ENCODE assay signal across 9 cellular contexts in the genomic region with DNA sequence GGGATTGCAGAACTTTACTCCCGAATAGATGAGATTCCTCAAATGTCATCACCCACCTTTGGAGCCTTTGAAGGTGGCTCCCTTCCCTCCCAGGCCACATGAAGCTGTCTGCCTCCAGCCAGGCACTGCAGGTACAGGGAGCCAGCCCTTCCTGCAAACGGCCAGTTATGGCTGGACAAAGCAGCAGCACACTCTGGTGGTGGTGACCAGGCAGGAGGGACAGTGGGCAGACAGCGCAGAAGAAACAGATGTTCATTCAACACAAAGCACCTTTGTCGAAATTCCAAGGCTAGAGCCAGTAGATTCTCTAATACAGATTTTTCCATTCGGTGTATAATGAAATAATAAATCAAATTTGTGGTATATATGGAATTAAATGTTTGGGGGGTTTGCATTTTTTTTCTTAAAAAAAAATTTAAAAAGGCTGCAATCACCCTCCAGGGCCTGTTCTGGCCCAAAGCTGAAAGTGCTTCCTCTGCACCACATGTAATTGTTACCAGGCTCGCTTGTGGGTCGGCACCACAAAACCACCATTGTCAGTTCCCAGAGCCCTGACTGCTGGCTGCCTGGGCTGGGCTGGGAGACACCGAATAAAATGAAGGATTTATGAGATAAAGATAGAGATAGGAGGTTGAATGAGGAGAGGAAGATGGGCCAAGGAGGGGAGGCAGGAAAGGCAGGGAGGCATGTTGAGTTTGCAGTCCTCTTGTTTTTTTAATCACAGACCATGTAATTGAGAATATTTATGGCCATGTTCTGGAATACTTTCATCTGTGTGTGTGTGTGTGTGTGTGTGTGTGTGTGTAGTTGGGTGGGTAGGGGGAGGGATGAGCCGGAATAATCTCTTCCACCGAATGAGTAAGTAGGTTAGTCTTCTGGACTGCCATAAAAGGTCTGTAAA. TPM values are rescaled to one million over a fixed set of nuclear protein-coding genes. Genes with fewer than 3 reads are reported as not detected.
DNase-seq lines count a peak whose midpoint lies in the region; TF ChIP-seq lines count a peak whose summit lies in the region.
"Had no signal": no experiment of that assay in that cellular context is flagged by ENCODE, and none has a peak within 500 bp of the region (broad histone marks: within the 10 kb centered on the region; RNA-seq: fewer than 3 reads in every experiment).

No MANE protein-coding gene starts in this region.

- H3K9me3 Mint-ChIP-seq in brain: no peaks in the 10 kb centered on the region

- no TSS peak for BruUV-seq in OCI-LY7 (replicated peaks; lab: Mats Ljungman, UMichigan)

- 55 to 75% (median 73%) methylated on average over 10 of the region's 10 CpGs for WGBS in stomach, 5 donors

- H3K9me2 ChIP-seq in OCI-LY7 (ENCODE audit: insufficient read depth, low read length): no peaks in the 10 kb centered on the region

- no peak overlapping the region for H2AFZ ChIP-seq in OCI-LY7 (ENCODE audit: low read length)

- H3K4me3 ChIP-seq in HUES48 (ENCODE audit: low read depth, low read length): no peak overlapping the region
- H3K4me3 ChIP-seq in stomach: no peak overlapping the region
- no peak overlapping the region for H3K4me3 ChIP-seq in OCI-LY7 (ENCODE audit: low read depth, low read length, poor library complexity, severe bottlenecking)

- H3K27me3 ChIP-seq in HUES48 (ENCODE audit: control insufficient read depth, insufficient read depth, low read length) (no peaks in the 10 kb centered on the region), stomach (no peaks in the 10 kb centered on the region)

- no peaks in the 10 kb centered on the region for H4K20me1 ChIP-seq in OCI-LY7 (ENCODE audit: insufficient read depth, low read length)

- H3K9ac ChIP-seq in HUES48 (ENCODE audit: low read depth, low read length): no peak overlapping the region

- peaks cover 22% of the 10 kb centered on the region for H3K36me3 Mint-ChIP-seq in brain

- peaks cover 69% of the 10 kb centered on the region for H3K4me1 ChIP-seq in HUES48 (ENCODE audit: control insufficient read depth, insufficient read depth, low read length)
- H3K4me1 ChIP-seq in stomach: peaks cover 12 to 96% (median 50%) of the 10 kb centered on the region in 4 donors
- H3K4me1 ChIP-seq in OCI-LY7 (ENCODE audit: insufficient read depth, low read length, poor library complexity, severe bottlenecking): peaks cover 20% of the 10 kb centered on the region

- no peak for TF ChIP-seq POLR2A in stomach (IDR thresholded peaks at IDR 0.05)

- POLR2A ChIA-PET in OCI-LY7 (lab: Charles Lee): interaction anchor here (1.1 kb wide), 1 partner anchor 10 kb away, joined by 5 read pairs; no protein-coding TSS in a partner anchor

- H3K36me3 ChIP-seq in HUES48 (ENCODE audit: control insufficient read depth, insufficient read depth, low read length): peaks cover 4% of the 10 kb centered on the region; the same call in 1 of the 2 replicates
- peaks cover 0 to 24% (median 8%) of the 10 kb centered on the region in 4 donors for H3K36me3 ChIP-seq in stomach
- H3K36me3 ChIP-seq in OCI-LY7 (ENCODE audit: insufficient read depth, low read length): no peaks in the 10 kb centered on the region

- H3K4me2 ChIP-seq in OCI-LY7 (ENCODE audit: low read length): no peak overlapping the region

- TF ChIP-seq CTCF in brain (conservative IDR thresholded peaks at IDR 0.05): peak; percentile 32 to 50
- peak in 1 of 7 experiments; percentile 10 for TF ChIP-seq CTCF in stomach (IDR thresholded peaks at IDR 0.05)
- TF ChIP-seq CTCF in OCI-LY7 (conservative IDR thresholded peaks at IDR 0.05; ENCODE audit: low read length): no peak

- H3K9me3 ChIP-seq in HUES48 (ENCODE audit: control insufficient read depth, insufficient read depth, low read length): no peaks in the 10 kb centered on the region
- H3K9me3 ChIP-seq in stomach: no peaks in the 10 kb centered on the region
- no peaks in the 10 kb centered on the region for H3K9me3 ChIP-seq in OCI-LY7 (ENCODE audit: low read length)

- peak; percentile 82 for DNase-seq in left kidney (ENCODE audit: low read depth, low spot score)
- DNase-seq in stomach: no peak
- DNase-seq in OCI-LY7 (ENCODE audit: low spot score): no peak
- no peak for DNase-seq in T1000 (lab: John Stamatoyannopoulos, UW)
- DNase-seq in ecto neural progenitor cell (ENCODE audit: low spot score): no peak
- DNase-seq: activated CD4-positive, CD25-positive, alpha-beta regulatory T cell; aorta had no signal

- peaks cover 80% of the 10 kb centered on the region for H3K4me1 Mint-ChIP-seq in brain

- H3K27ac ChIP-seq in HUES48 (ENCODE audit: low read depth, low read length): peak overlapping the region; percentile 48
- H3K27ac ChIP-seq in stomach: peak overlapping the region in 4 of 5 donors; percentile 56 to 87 (median 62)
- H3K27ac ChIP-seq in OCI-LY7 (ENCODE audit: low read depth, low read length, poor library complexity, severe bottlenecking): no peak overlapping the region

- peak overlapping the region in 1 of 5 experiments; percentile 27 for H3K4me3 Mint-ChIP-seq in brain

- H3K27ac Mint-ChIP-seq in brain: peak overlapping the region in 3 of 5 experiments; percentile 60 to 73 (median 73)

- H3K79me2 ChIP-seq in OCI-LY7 (ENCODE audit: insufficient read depth, low read depth, low read length): no peaks in the 10 kb centered on the region

- intact Hi-C loops in stomach (cut with DNase I; ENCODE audit: low total_unique reads): no loop called here
- intact Hi-C loops in OCI-LY7 (cut with micrococcal nuclease; ENCODE audit: unreplicated experiment): no loop called here

- TF ChIP-seq EP300 in stomach (IDR thresholded peaks at IDR 0.05): no peak

- peaks cover 22% of the 10 kb centered on the region for H3K27me3 Mint-ChIP-seq in brain

- CTCF ChIA-PET in OCI-LY7 (lab: Charles Lee; ENCODE audit: unreplicated experiment): no interaction called here

RNA-seq across cellular contexts. Expression of gene NRP2, which starts 14.5 kb away (rescaled TPM):
- polyA plus RNA-seq in brain (ENCODE audit: insufficient read depth, low read depth, low replicate concordance) (10.2 TPM), stomach (10 to 100 TPM in 1 of 3 donors, 1 to 10 TPM in 1, under 1 TPM in 1; 0.92 to 13.2 (median 2.9) TPM)
- total RNA-seq in stomach (100 to 1,000 TPM in 2 of 5 donors, 10 to 100 TPM in 3; 21.0 to 166 (median 56.9) TPM), OCI-LY7 (2022) (2.1 and 2.6 TPM in 2 replicates)
- total RNA-seq in OCI-LY7 (2014; rRNA removed; shearing (Covaris generic)): 0.35 and 1.0 TPM in 2 replicates

Comparison
In these comparisons a context has a peak if more than half of its experiments do, and no peak if none do; other contexts are left out.
1. RNA of gene NRP2, which starts 14.5 kb away (total RNA-seq): 21.0 to 166 TPM in stomach; 0.35 to 2.6 TPM in OCI-LY7; every median in the first group is over 4 times any median in the second.